8 cellular contexts compared by ENCODE assay signal in genomic region chr14:76953196-76953945, GRCh38.
DNase-seq lines count a peak whose midpoint lies in the region; TF ChIP-seq lines count a peak whose summit lies in the region.

No MANE protein-coding gene starts in this region.

- no peaks in the 10 kb centered on the region for H3K36me3 ChIP-seq in osteoblast (ENCODE audit: insufficient read depth, low read length)

- peaks cover 55% of the 10 kb centered on the region for H3K4me1 ChIP-seq in osteoblast (ENCODE audit: insufficient read depth, low read length)

- no peaks in the 10 kb centered on the region for H4K20me1 ChIP-seq in osteoblast (ENCODE audit: insufficient read depth, low read length)

- DNase-seq in GM04504 (ENCODE audit: low read depth) (peak; percentile 66), NCI-H2196 treated with DMSO at 0.1 percent for 48 hours (lab: John Stamatoyannopoulos, UW; ENCODE audit: unreplicated experiment) (peak; percentile 45), fibroblast of peridontal ligament (ENCODE audit: extremely low read depth) (peak; percentile 79), osteoblast (ENCODE audit: insufficient read length, low spot score, missing footprints) (peak; percentile 97), endothelial cell (ENCODE audit: low spot score) (no peak), NCI-H2171 (lab: John Stamatoyannopoulos, UW) (no peak), NCI-H1694 (lab: John Stamatoyannopoulos, UW) (no peak)
- DNase-seq in activated T-helper 1 cell treated with anti-CD3 and anti-CD28 coated beads, Interleukin-12 subunit alpha, Interleukin-12 subunit beta, Interleukin-2, Interleukin-4 antibody, amounts not matched to agents 30 ng/mL and 10 ng/mL and 1 ng/mL, durations not matched to agents 14 hours and 24 hours and 36 hours (ENCODE audit: low spot score): peak; percentile 57

- intact Hi-C loops in activated T-helper 1 cell treated with anti-CD3 and anti-CD28 coated beads, Interleukin-12 subunit alpha, Interleukin-12 subunit beta, Interleukin-2, Interleukin-4 antibody, amounts not matched to agents 30 ng/mL and 10 ng/mL and 1 ng/mL, durations not matched to agents 14 hours and 24 hours and 36 hours (cut with micrococcal nuclease): loop anchor here (1.0 to 10.0 kb wide), 3 partner anchors 9 to 421 kb away; partner anchors contain the start of genes SAMD15, TMED8 and VASH1

- peak overlapping the region; percentile 53 for H3K27ac Mint-ChIP-seq in activated T-helper 1 cell treated with anti-CD3 and anti-CD28 coated beads, Interleukin-12 subunit alpha, Interleukin-12 subunit beta, Interleukin-2, Interleukin-4 antibody, amounts not matched to agents 30 ng/mL and 10 ng/mL and 1 ng/mL, durations not matched to agents 14 hours and 24 hours and 36 hours
- no peak overlapping the region for H3K27ac Mint-ChIP-seq in endothelial cell (ENCODE audit: unreplicated experiment)

- no peaks in the 10 kb centered on the region for H3K9me3 Mint-ChIP-seq in activated T-helper 1 cell treated with anti-CD3 and anti-CD28 coated beads, Interleukin-12 subunit alpha, Interleukin-12 subunit beta, Interleukin-2, Interleukin-4 antibody, amounts not matched to agents 30 ng/mL and 10 ng/mL and 1 ng/mL, durations not matched to agents 14 hours and 24 hours and 36 hours
- H3K9me3 Mint-ChIP-seq in endothelial cell (ENCODE audit: unreplicated experiment): no peaks in the 10 kb centered on the region

- H3K9me3 ChIP-seq in osteoblast (ENCODE audit: low read depth, low read length): no peaks in the 10 kb centered on the region

- no peak for TF ChIP-seq CTCF in osteoblast (IDR thresholded peaks at IDR 0.05; ENCODE audit: extremely low read depth, low read depth, low read length)
- TF ChIP-seq CTCF in endothelial cell (IDR thresholded peaks at IDR 0.05; ENCODE audit: unreplicated experiment): no peak

- no peaks in the 10 kb centered on the region for H3K27me3 ChIP-seq in osteoblast (ENCODE audit: insufficient read depth, low read length)

- peak overlapping the region; percentile 88 for H3K4me2 ChIP-seq in osteoblast (ENCODE audit: insufficient read depth, low read length)

- peak overlapping the region; percentile 82 for H2AFZ ChIP-seq in osteoblast (ENCODE audit: low read length)

- no peaks in the 10 kb centered on the region for H3K27me3 Mint-ChIP-seq in activated T-helper 1 cell treated with anti-CD3 and anti-CD28 coated beads, Interleukin-12 subunit alpha, Interleukin-12 subunit beta, Interleukin-2, Interleukin-4 antibody, amounts not matched to agents 30 ng/mL and 10 ng/mL and 1 ng/mL, durations not matched to agents 14 hours and 24 hours and 36 hours (ENCODE audit: insufficient read depth)
- peaks cover 19% of the 10 kb centered on the region for H3K27me3 Mint-ChIP-seq in endothelial cell (ENCODE audit: unreplicated experiment)

- peak overlapping the region; percentile 64 for H3K4me3 ChIP-seq in osteoblast (ENCODE audit: insufficient read depth, low read length)

- peaks cover 61% of the 10 kb centered on the region for H3K4me1 Mint-ChIP-seq in activated T-helper 1 cell treated with anti-CD3 and anti-CD28 coated beads, Interleukin-12 subunit alpha, Interleukin-12 subunit beta, Interleukin-2, Interleukin-4 antibody, amounts not matched to agents 30 ng/mL and 10 ng/mL and 1 ng/mL, durations not matched to agents 14 hours and 24 hours and 36 hours (ENCODE audit: low read depth)
- peaks cover 38% of the 10 kb centered on the region for H3K4me1 Mint-ChIP-seq in endothelial cell (ENCODE audit: unreplicated experiment)

- H3K27ac ChIP-seq in osteoblast (ENCODE audit: low read depth, low read length): peak overlapping the region; percentile 94

- H3K36me3 Mint-ChIP-seq in activated T-helper 1 cell treated with anti-CD3 and anti-CD28 coated beads, Interleukin-12 subunit alpha, Interleukin-12 subunit beta, Interleukin-2, Interleukin-4 antibody, amounts not matched to agents 30 ng/mL and 10 ng/mL and 1 ng/mL, durations not matched to agents 14 hours and 24 hours and 36 hours (ENCODE audit: low read depth): no peaks in the 10 kb centered on the region
- no peaks in the 10 kb centered on the region for H3K36me3 Mint-ChIP-seq in endothelial cell (ENCODE audit: low read depth, unreplicated experiment)

- no peaks in the 10 kb centered on the region for H3K79me2 ChIP-seq in osteoblast (ENCODE audit: insufficient read depth, low read length)

- H3K4me3 Mint-ChIP-seq in activated T-helper 1 cell treated with anti-CD3 and anti-CD28 coated beads, Interleukin-12 subunit alpha, Interleukin-12 subunit beta, Interleukin-2, Interleukin-4 antibody, amounts not matched to agents 30 ng/mL and 10 ng/mL and 1 ng/mL, durations not matched to agents 14 hours and 24 hours and 36 hours: peak overlapping the region; percentile 61
- H3K4me3 Mint-ChIP-seq in endothelial cell (ENCODE audit: unreplicated experiment): no peak overlapping the region

Comparison
In these comparisons a context has a peak if more than half of its experiments do, and no peak if none do; other contexts are left out.
1. DNase-seq: peak in GM04504 (single experiment), NCI-H2196 treated with DMSO at 0.1 percent for 48 hours (single experiment), activated T-helper 1 cell treated with anti-CD3 and anti-CD28 coated beads, Interleukin-12 subunit alpha, Interleukin-12 subunit beta, Interleukin-2, Interleukin-4 antibody, amounts not matched to agents 30 ng/mL and 10 ng/mL and 1 ng/mL, durations not matched to agents 14 hours and 24 hours and 36 hours (single experiment), fibroblast of peridontal ligament (single experiment) and osteoblast (single experiment); none in endothelial cell (single experiment), NCI-H2171 (single experiment) and NCI-H1694 (single experiment).